In genomic region chr7:50791363-50791762, GRCh38 we compare ENCODE assay signal across 10 cellular contexts. TPM values are rescaled to one million over a fixed set of nuclear protein-coding genes. Genes with fewer than 3 reads are reported as not detected.
A peak's percentile ranks its signal among the peaks of the same experiment; 100 is the strongest.
DNase-seq lines count a peak whose midpoint lies in the region; ATAC-seq and TF ChIP-seq lines count a peak whose summit lies in the region.
"Had no signal": no experiment of that assay in that cellular context is flagged by ENCODE, and none has a peak within 500 bp of the region (broad histone marks: within the 10 kb centered on the region; RNA-seq: fewer than 3 reads in every experiment).

No MANE protein-coding gene starts in this region.

- H3K4me3 Mint-ChIP-seq in naive thymus-derived CD4-positive, alpha-beta T cell: peak overlapping the region in 7 of 10 donors; percentile 80 to 91 (median 89)

- H3K4me3 ChIP-seq in AG04449 (ENCODE audit: low read depth, low read length): peak overlapping the region; percentile 78
- peak overlapping the region; percentile 68 for H3K4me3 ChIP-seq in choroid plexus epithelial cell (ENCODE audit: low read depth, low read length)
- H3K4me3 ChIP-seq in naive thymus-derived CD4-positive, alpha-beta T cell (ENCODE audit: low read length): no peak overlapping the region

- TF ChIP-seq CTCF in AG04449 (IDR thresholded peaks at IDR 0.05; ENCODE audit: insufficient read depth, low read length, missing control alignments) (no peak), choroid plexus epithelial cell (conservative IDR thresholded peaks at IDR 0.05; ENCODE audit: low read depth, low read length) (no peak)

- DNase-seq in AG04449 (ENCODE audit: low read depth, low spot score) (no peak), HEK293T (ENCODE audit: extremely low spot score) (no peak), choroid plexus epithelial cell (ENCODE audit: low read depth) (no peak), anterior cingulate cortex (lab: John Stamatoyannopoulos, UW) (no peak)
- no peak for DNase-seq in naive thymus-derived CD4-positive, alpha-beta T cell
- DNase-seq: activated effector memory CD4-positive, alpha-beta T cell treated with Interleukin-2 at 50 U/mL for 16 hours; immature natural killer cell had no signal

- H3K36me3 ChIP-seq in naive thymus-derived CD4-positive, alpha-beta T cell (ENCODE audit: control insufficient read depth in 2 of 3, insufficient read depth in 3 of 3, low read length in 3 of 3): no peaks in the 10 kb centered on the region

- POLR2A ChIA-PET in AG04449 (lab: Yijun Ruan, JAX) (interaction anchor here (0.6 kb wide), 1 partner anchor 33 kb away, joined by 5 read pairs; no protein-coding TSS in a partner anchor), HEK293T (lab: Yijun Ruan, JAX) (interaction anchor here (1.0 kb wide), 2 partner anchors 9 to 341 kb away, joined by 3 read pairs; partner anchors contain the start of gene FIGNL1)
- POLR2A ChIA-PET in naive thymus-derived CD4-positive, alpha-beta T cell (lab: Charles Lee): no interaction called here

- H3K27me3 Mint-ChIP-seq in naive thymus-derived CD4-positive, alpha-beta T cell: peaks cover 27 to 76% (median 38%) of the 10 kb centered on the region in 5 donors

- no peak overlapping the region for H3K27ac ChIP-seq in naive thymus-derived CD4-positive, alpha-beta T cell (ENCODE audit: low read depth, low read length)

- intact Hi-C loops in naive thymus-derived CD4-positive, alpha-beta T cell (cut with micrococcal nuclease): loop anchor here (2.0 to 5.0 kb wide), 5 partner anchors 41 to 699 kb away; partner anchors contain the start of genes FIGNL1 (in 1 of the 2) and ZPBP (in 1 of the 2)

- H3K9me3 ChIP-seq in naive thymus-derived CD4-positive, alpha-beta T cell (ENCODE audit: control insufficient read depth in 2 of 3, low read length in 3 of 3): no peaks in the 10 kb centered on the region

- ATAC-seq in naive thymus-derived CD4-positive, alpha-beta T cell: no peak
- ATAC-seq in GM21717 (IDR thresholded peaks at IDR 0.05; ENCODE audit: unreplicated experiment) (no peak), HG02885 (IDR thresholded peaks at IDR 0.05; ENCODE audit: poor library complexity, unreplicated experiment) (no peak), HG02798 (IDR thresholded peaks at IDR 0.05; ENCODE audit: poor library complexity, unreplicated experiment) (no peak)

- peaks cover 0 to 5% (median 0%) of the 10 kb centered on the region in 5 donors for H3K36me3 Mint-ChIP-seq in naive thymus-derived CD4-positive, alpha-beta T cell

- peaks cover 0 to 21% (median 2%) of the 10 kb centered on the region in 11 donors for H3K9me3 Mint-ChIP-seq in naive thymus-derived CD4-positive, alpha-beta T cell

- CTCF ChIA-PET in AG04449 (lab: Yijun Ruan, JAX): interaction anchor here (0.8 to 2.8 kb wide), 4 partner anchors 277 to 370 kb away, joined by 3 to 15 read pairs (median 6); no protein-coding TSS in a partner anchor
- CTCF ChIA-PET in HEK293T (lab: Yijun Ruan, JAX): interaction anchor here (0.9 kb wide), 1 partner anchor 15 kb away, joined by 4 read pairs; no protein-coding TSS in a partner anchor
- CTCF ChIA-PET in naive thymus-derived CD4-positive, alpha-beta T cell (lab: Charles Lee): no interaction called here

- peaks cover 0 to 4% of the 10 kb centered on the region in 2 donors for H3K27me3 ChIP-seq in naive thymus-derived CD4-positive, alpha-beta T cell (ENCODE audit: control insufficient read depth in 2 of 2, insufficient read depth in 2 of 2, low read length in 2 of 2)

- H3K4me1 ChIP-seq in naive thymus-derived CD4-positive, alpha-beta T cell (ENCODE audit: control insufficient read depth in 2 of 2, insufficient read depth in 2 of 2, low read length in 2 of 2): peaks cover 0 to 3% of the 10 kb centered on the region in 2 donors

- peak overlapping the region in 1 of 9 donors; percentile 7 for H3K27ac Mint-ChIP-seq in naive thymus-derived CD4-positive, alpha-beta T cell
- H3K27ac Mint-ChIP-seq: immature natural killer cell had no signal

- H3K4me1 Mint-ChIP-seq in naive thymus-derived CD4-positive, alpha-beta T cell: peaks cover 0 to 42% (median 23%) of the 10 kb centered on the region in 7 donors

TF ChIP-seq in HEK293T, 16 proteins besides CTCF, POLR2A, EP300 and RAD21:
- TF ChIP-seq SUZ12 (IDR thresholded peaks at IDR 0.05) (no peak), FOXM1 (IDR thresholded peaks at IDR 0.05; ENCODE audit: borderline replicate concordance) (no peak), LEF1 (IDR thresholded peaks at IDR 0.05; ENCODE audit: borderline replicate concordance) (no peak), FOXA1 (IDR thresholded peaks at IDR 0.05) (no peak), BHLHE40 (IDR thresholded peaks at IDR 0.05; ENCODE audit: borderline replicate concordance) (no peak)
- TF ChIP-seq, protein P1, sequence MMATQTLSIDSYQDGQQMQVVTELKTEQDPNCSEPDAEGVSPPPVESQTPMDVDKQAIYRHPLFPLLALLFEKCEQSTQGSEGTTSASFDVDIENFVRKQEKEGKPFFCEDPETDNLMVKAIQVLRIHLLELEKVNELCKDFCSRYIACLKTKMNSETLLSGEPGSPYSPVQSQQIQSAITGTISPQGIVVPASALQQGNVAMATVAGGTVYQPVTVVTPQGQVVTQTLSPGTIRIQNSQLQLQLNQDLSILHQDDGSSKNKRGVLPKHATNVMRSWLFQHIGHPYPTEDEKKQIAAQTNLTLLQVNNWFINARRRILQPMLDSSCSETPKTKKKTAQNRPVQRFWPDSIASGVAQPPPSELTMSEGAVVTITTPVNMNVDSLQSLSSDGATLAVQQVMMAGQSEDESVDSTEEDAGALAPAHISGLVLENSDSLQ (IDR thresholded peaks at IDR 0.05): 0 out of 2 replicates have a peak, but pooled peaks have one; percentile 25

RNA-seq across cellular contexts. Expression of gene GRB10, which starts 8.7 kb away (rescaled TPM):
- total RNA-seq in naive thymus-derived CD4-positive, alpha-beta T cell: 10 to 100 TPM in 1 of 5 experiments, 1 to 10 TPM in 4; 3.4 to 10.6 (median 7.2) TPM
- polyA plus RNA-seq in naive thymus-derived CD4-positive, alpha-beta T cell: 1 to 10 TPM; 2.6 to 4.7 TPM
- polyA plus RNA-seq: immature natural killer cell had no signal
